ENCODE assay signal across 7 cellular contexts in the genomic region with DNA sequence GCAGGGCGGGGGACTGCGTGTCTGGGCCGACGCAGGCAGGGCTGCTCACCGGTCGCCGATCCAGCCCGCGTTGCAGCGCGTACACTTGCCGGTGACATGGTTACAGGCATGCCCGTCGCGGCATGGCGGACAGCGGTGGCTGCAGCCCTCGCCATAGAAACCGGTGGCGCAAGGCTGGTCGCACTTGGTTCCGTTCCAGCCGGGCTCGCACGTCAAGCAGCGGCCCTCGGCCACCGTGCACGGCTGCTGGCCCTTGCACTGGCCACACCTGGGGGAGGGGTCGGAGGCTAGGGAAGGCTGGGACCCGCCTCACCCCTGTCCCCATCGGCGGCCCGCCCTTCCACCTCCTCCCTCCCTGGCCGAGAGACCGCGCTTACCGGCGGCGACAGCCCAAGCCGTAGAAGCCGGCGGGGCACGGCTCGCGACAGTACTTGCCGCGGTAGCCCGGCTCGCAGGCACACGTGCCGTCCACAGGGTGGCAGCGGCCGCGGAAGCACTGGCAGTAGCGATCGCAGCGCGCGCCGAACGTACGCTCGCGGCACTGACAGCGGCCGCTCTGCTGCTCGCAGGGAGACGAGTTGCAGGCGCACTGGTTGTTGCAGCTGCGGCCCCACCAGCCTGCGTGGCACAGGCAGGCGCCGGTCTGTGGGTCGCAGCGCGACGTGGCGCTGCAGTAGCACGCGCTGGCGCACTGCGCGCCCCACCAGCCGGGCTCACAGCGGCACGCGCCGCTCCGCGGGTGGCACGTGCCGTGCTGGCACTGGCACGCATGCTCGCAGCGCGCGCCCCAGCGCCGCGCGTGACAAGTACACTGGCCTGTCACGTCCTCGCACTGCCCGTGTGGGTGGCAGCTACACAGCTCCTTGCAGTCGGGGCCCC. TPM values are rescaled to one million over a fixed set of nuclear protein-coding genes. Genes with fewer than 3 reads are reported as not detected.
DNase-seq lines count a peak whose midpoint lies in the region; ATAC-seq and TF ChIP-seq lines count a peak whose summit lies in the region.

No MANE protein-coding gene starts in this region.

- H3K4me3 Mint-ChIP-seq in brain: peak overlapping the region; percentile 35 to 80 (median 67)

- peak; percentile 79 for DNase-seq in HPDE6-E6E7 (ENCODE audit: extremely low spot score)
- peak; percentile 36 for DNase-seq in T follicular helper cell (ENCODE audit: low read depth)
- DNase-seq in left kidney (ENCODE audit: low read depth, low spot score): peak; percentile 85
- peak; percentile 30 to 33 for DNase-seq in stimulated activated CD8-positive, alpha-beta memory T cell treated with anti-CD3 and anti-CD28 coated beads, Interleukin-2, amount 100 ng/mL, for 1 hour (ENCODE audit: low read depth in 2 of 2)
- no peak for DNase-seq in SHP77 (lab: John Stamatoyannopoulos, UW)

- H3K27me3 Mint-ChIP-seq in brain: peaks cover 35% of the 10 kb centered on the region

- H3K4me1 Mint-ChIP-seq in brain: peaks cover 36% of the 10 kb centered on the region

- no peak for ATAC-seq in HG03460 (IDR thresholded peaks at IDR 0.05; ENCODE audit: unreplicated experiment)

- peak in 1 of 2 experiments; percentile 59 for TF ChIP-seq CTCF in brain (conservative IDR thresholded peaks at IDR 0.05)

- H3K27ac Mint-ChIP-seq in brain: no peak overlapping the region

- H3K9me3 Mint-ChIP-seq in brain: peaks cover 0 to 4% (median 0%) of the 10 kb centered on the region in 5 experiments

- H3K36me3 Mint-ChIP-seq in brain: peaks cover 18% of the 10 kb centered on the region

RNA-seq across cellular contexts. Expression of a gene that starts 6.7 kb away (rescaled TPM):
- 1.9 TPM for polyA plus RNA-seq in brain (ENCODE audit: insufficient read depth, low read depth, low replicate concordance)

RNA-seq across cellular contexts. Expression of a gene that starts 36.9 kb away (rescaled TPM):
- 19.6 TPM for polyA plus RNA-seq in brain (ENCODE audit: insufficient read depth, low read depth, low replicate concordance)

Comparison
In these comparisons a context has a peak if more than half of its experiments do, and no peak if none do; other contexts are left out.
1. DNase-seq: peak in HPDE6-E6E7 (single experiment), T follicular helper cell (single experiment), left kidney (single experiment) and stimulated activated CD8-positive, alpha-beta memory T cell treated with anti-CD3 and anti-CD28 coated beads, Interleukin-2, amount 100 ng/mL, for 1 hour (2 of 2); none in SHP77 (0 of 2).